Comparison of ENCODE assay signal across 22 cellular contexts in genomic region chr18:43383031-43383430, GRCh38.
DNase-seq lines count a peak whose midpoint lies in the region; ATAC-seq and TF ChIP-seq lines count a peak whose summit lies in the region.
"Had no signal": no experiment of that assay in that cellular context is flagged by ENCODE, and none has a peak within 500 bp of the region (broad histone marks: within the 10 kb centered on the region; RNA-seq: fewer than 3 reads in every experiment).

No MANE protein-coding gene starts in this region.

- WGBS in ovary, 3 donors, result 51 to 75% (median 62%) methylated on average over 1 of the region's 1 CpG

- DNase-seq in NCI-H446 treated with DMSO at 0.1 percent for 48 hours (lab: John Stamatoyannopoulos, UW), result peak; percentile 68
- DNase-seq in NCI-H446 (lab: John Stamatoyannopoulos, UW), result no peak
- peak; percentile 37 for DNase-seq in NCI-H2171 (lab: John Stamatoyannopoulos, UW)
- peak; percentile 4 for DNase-seq in astrocyte of the spinal cord (ENCODE audit: low read depth, low spot score)
- DNase-seq in ovary, result no peak
- no peak for DNase-seq in stimulated activated effector memory CD8-positive, alpha-beta T cell treated with anti-CD3 and anti-CD28 coated beads, Interleukin-12 subunit alpha, Interleukin-12 subunit beta, amount 100 ng/mL, for 72 hours (ENCODE audit: low spot score in 2 of 2)
- DNase-seq: AML-193; Caco-2; CD4-positive, alpha-beta T cell; DMS53; DND-41; EL; GM23248; HCEC 1CT; KBM-7 had no signal

- no peak overlapping the region for H3K27ac Mint-ChIP-seq in stimulated activated effector memory CD8-positive, alpha-beta T cell treated with anti-CD3 and anti-CD28 coated beads, Interleukin-12 subunit alpha, Interleukin-12 subunit beta, amount 100 ng/mL, for 72 hours
- H3K27ac Mint-ChIP-seq: CD4-positive, alpha-beta T cell; IgD-negative memory B cell had no signal

- H3K4me3 ChIP-seq in astrocyte of the spinal cord (ENCODE audit: low read depth, low read length) (no peak overlapping the region), ovary (no peak overlapping the region)
- H3K4me3 ChIP-seq: A549, GM12878, GM23248 had no signal

- no peak for TF ChIP-seq EP300 in ovary (IDR thresholded peaks at IDR 0.05)

- in situ Hi-C loops in astrocyte of the spinal cord (cut with HindIII; ENCODE audit: low sequenced_read_pairs), result no loop called here

- intact Hi-C loops in ovary (cut with DNase I), result loop anchor here in 1 of 4 donors (5.0 kb wide), 1 partner anchor 461 kb away; no protein-coding TSS in a partner anchor

- TF ChIP-seq CTCF in astrocyte of the spinal cord (IDR thresholded peaks at IDR 0.05; ENCODE audit: low read depth, low read length) (no peak), ovary (IDR thresholded peaks at IDR 0.05) (no peak)

- no peaks in the 10 kb centered on the region for H3K9me3 ChIP-seq in ovary
- H3K9me3 ChIP-seq: A549, Caco-2 had no signal

- H3K36me3 ChIP-seq in ovary, result no peaks in the 10 kb centered on the region

- TF ChIP-seq POLR2A in ovary (IDR thresholded peaks at IDR 0.05), result no peak

- no peaks in the 10 kb centered on the region for H3K4me1 ChIP-seq in ovary (ENCODE audit: insufficient read depth)
- H3K4me1 ChIP-seq: A549, Caco-2 had no signal

- no peaks in the 10 kb centered on the region for H3K4me1 Mint-ChIP-seq in stimulated activated effector memory CD8-positive, alpha-beta T cell treated with anti-CD3 and anti-CD28 coated beads, Interleukin-12 subunit alpha, Interleukin-12 subunit beta, amount 100 ng/mL, for 72 hours
- H3K4me1 Mint-ChIP-seq: IgD-negative memory B cell had no signal

- no peaks in the 10 kb centered on the region for H3K36me3 Mint-ChIP-seq in stimulated activated effector memory CD8-positive, alpha-beta T cell treated with anti-CD3 and anti-CD28 coated beads, Interleukin-12 subunit alpha, Interleukin-12 subunit beta, amount 100 ng/mL, for 72 hours
- H3K36me3 Mint-ChIP-seq: IgD-negative memory B cell had no signal

- ATAC-seq in HG03342 (IDR thresholded peaks at IDR 0.05; ENCODE audit: unreplicated experiment), result no peak
- ATAC-seq in stimulated activated effector memory CD8-positive, alpha-beta T cell treated with anti-CD3 and anti-CD28 coated beads, Interleukin-12 subunit alpha, Interleukin-12 subunit beta, amount 100 ng/mL, for 72 hours, result no peak
- ATAC-seq: A549, GM12878, HepG2 had no signal

- peaks cover 6% of the 10 kb centered on the region for H3K9me3 Mint-ChIP-seq in stimulated activated effector memory CD8-positive, alpha-beta T cell treated with anti-CD3 and anti-CD28 coated beads, Interleukin-12 subunit alpha, Interleukin-12 subunit beta, amount 100 ng/mL, for 72 hours

- no peak overlapping the region for H3K4me3 Mint-ChIP-seq in stimulated activated effector memory CD8-positive, alpha-beta T cell treated with anti-CD3 and anti-CD28 coated beads, Interleukin-12 subunit alpha, Interleukin-12 subunit beta, amount 100 ng/mL, for 72 hours
- H3K4me3 Mint-ChIP-seq: CD4-positive, alpha-beta T cell had no signal

- H3K27ac ChIP-seq in ovary, result no peak overlapping the region
- H3K27ac ChIP-seq: 22Rv1, A549, C4-2B, GM23248 had no signal

- H3K27me3 ChIP-seq in ovary, result no peaks in the 10 kb centered on the region

Comparison
In these comparisons a context has a peak if more than half of its experiments do, and no peak if none do; other contexts are left out.
1. DNase-seq: peak in NCI-H446 treated with DMSO at 0.1 percent for 48 hours (single experiment), NCI-H2171 (single experiment) and astrocyte of the spinal cord (single experiment); none in NCI-H446 (0 of 2), ovary (0 of 5) and stimulated activated effector memory CD8-positive, alpha-beta T cell treated with anti-CD3 and anti-CD28 coated beads, Interleukin-12 subunit alpha, Interleukin-12 subunit beta, amount 100 ng/mL, for 72 hours (0 of 2).